In the genomic region with DNA sequence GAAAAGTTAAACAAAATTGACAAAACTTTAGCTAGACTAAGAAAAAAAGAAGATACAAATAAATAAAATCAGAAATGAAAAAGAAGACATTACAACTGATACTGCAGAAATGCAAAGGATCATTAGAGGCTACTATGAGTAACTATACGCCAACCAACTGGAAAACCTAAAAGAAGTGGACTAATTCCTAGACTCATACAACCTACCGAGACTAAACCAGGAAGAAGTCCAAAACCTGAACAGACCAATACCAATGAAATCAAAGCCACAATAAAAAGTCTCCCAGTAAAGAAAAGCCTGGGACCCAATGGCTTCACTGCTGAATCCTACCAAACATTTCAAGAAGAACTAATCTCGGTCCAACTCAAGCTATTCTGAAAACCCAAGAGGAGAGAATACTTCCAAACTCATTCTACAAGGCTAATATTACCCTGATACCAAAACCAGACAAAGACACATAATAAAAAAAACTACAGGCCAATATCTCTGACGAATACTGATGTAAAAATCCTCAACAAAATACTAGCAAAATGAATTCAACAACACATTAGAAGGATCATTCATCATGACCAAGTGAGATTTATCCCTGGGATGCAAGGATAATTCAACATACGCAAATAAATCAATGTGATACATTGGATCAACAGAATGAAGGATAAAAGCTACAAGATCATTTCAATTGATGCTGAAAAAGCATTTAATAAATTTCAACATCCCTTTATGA, we compare ENCODE assay signal across 9 cellular contexts. TPM values are rescaled to one million over a fixed set of nuclear protein-coding genes. Genes with fewer than 3 reads are reported as not detected.
DNase-seq lines count a peak whose midpoint lies in the region; TF ChIP-seq lines count a peak whose summit lies in the region.
"Had no signal": no experiment of that assay in that cellular context is flagged by ENCODE, and none has a peak within 500 bp of the region (broad histone marks: within the 10 kb centered on the region; RNA-seq: fewer than 3 reads in every experiment).

No MANE protein-coding gene starts in this region.

- TF ChIP-seq CTCF in SK-N-SH (IDR thresholded peaks at IDR 0.05): no peak
- no peak for TF ChIP-seq CTCF in glutamatergic neuron (IDR thresholded peaks at IDR 0.05; ENCODE audit: partially characterized antibody, unreplicated experiment)

- H3K27ac ChIP-seq in SK-N-SH (ENCODE audit: low read depth in 2 of 2, low read length in 1 of 2) (peak overlapping the region; percentile 59 to 90), skeletal muscle tissue (ENCODE audit: low read depth, low read length) (no peak overlapping the region)

- peak; percentile 54 for DNase-seq in NCI-H2171 treated with DMSO at 0.1 percent for 48 hours (lab: John Stamatoyannopoulos, UW)
- no peak for DNase-seq in NCI-H2171 (lab: John Stamatoyannopoulos, UW)
- DNase-seq in SK-N-SH: no peak
- no peak for DNase-seq in glutamatergic neuron
- DNase-seq in GM03348 (ENCODE audit: low spot score): no peak
- DNase-seq in erythroblast (lab: John Stamatoyannopoulos, UW): no peak
- DNase-seq in HEK293T (ENCODE audit: extremely low spot score): no peak
- DNase-seq: AML-193 had no signal

- no peaks in the 10 kb centered on the region for H3K9me2 ChIP-seq in SK-N-SH

- H3K27me3 Mint-ChIP-seq in glutamatergic neuron (ENCODE audit: unreplicated experiment): peaks cover 7% of the 10 kb centered on the region

- H4K20me1 ChIP-seq in SK-N-SH (ENCODE audit: insufficient read depth): peaks cover 7% of the 10 kb centered on the region; the same call in 1 of the 2 replicates

- POLR2A ChIA-PET in SK-N-SH (lab: Yijun Ruan, JAX) (interaction anchor here (1.3 to 2.9 kb wide), 4 partner anchors 20 to 115 kb away, joined by 3 to 13 read pairs (median 6); a partner anchor contains a TSS), HEK293T (lab: Yijun Ruan, JAX) (interaction anchor here (1.0 to 1.9 kb wide), 3 partner anchors 21 to 113 kb away, joined by 3 to 5 read pairs (median 3); a partner anchor contains a TSS)

- peaks cover 15% of the 10 kb centered on the region for H3K4me1 Mint-ChIP-seq in glutamatergic neuron (ENCODE audit: low read depth, unreplicated experiment)

- H3F3A ChIP-seq in SK-N-SH (replicated peaks; ENCODE audit: insufficient read depth): peaks cover 7% of the 10 kb centered on the region

- H3K9me3 ChIP-seq in SK-N-SH: no peaks in the 10 kb centered on the region
- H3K9me3 ChIP-seq in skeletal muscle tissue (ENCODE audit: control insufficient read depth in 3 of 3, low read length in 3 of 3): no peaks in the 10 kb centered on the region

- peaks cover 10% of the 10 kb centered on the region for H3K9me3 Mint-ChIP-seq in glutamatergic neuron (ENCODE audit: unreplicated experiment)

- H3K4me3 ChIP-seq in SK-N-SH (ENCODE audit: low read depth in 2 of 2, low read length in 1 of 2): peak overlapping the region; percentile 55 to 71
- peak overlapping the region in 2 of 3 donors; percentile 35 to 41 for H3K4me3 ChIP-seq in skeletal muscle tissue (ENCODE audit: low read length in 3 of 3)

- CTCF ChIA-PET in SK-N-SH (lab: Yijun Ruan, JAX) (interaction anchor here (0.9 to 2.9 kb wide), 13 partner anchors 16 to 1131 kb away, joined by 3 to 9 read pairs (median 4); a partner anchor contains a TSS), HEK293T (lab: Yijun Ruan, JAX) (no interaction called here)

- H3K9ac ChIP-seq in SK-N-SH: peak overlapping the region; percentile 73
- H3K9ac ChIP-seq in skeletal muscle tissue (ENCODE audit: low read depth in 1 of 3, low read length in 3 of 3): no peak overlapping the region

- peaks cover 0 to 14% of the 10 kb centered on the region in 2 experiments; a peak in 2 of 4 replicates for H3K4me1 ChIP-seq in SK-N-SH (ENCODE audit: control insufficient read depth in 1 of 2, insufficient read depth in 2 of 2, low read depth in 1 of 2, low read length in 1 of 2)
- no peaks in the 10 kb centered on the region for H3K4me1 ChIP-seq in skeletal muscle tissue (ENCODE audit: control insufficient read depth in 3 of 3, insufficient read depth in 3 of 3, low read length in 3 of 3)

- peak overlapping the region; percentile 87 for H2AFZ ChIP-seq in SK-N-SH (ENCODE audit: low read depth)

- peak overlapping the region; percentile 100 for H3K27ac Mint-ChIP-seq in glutamatergic neuron (ENCODE audit: unreplicated experiment)

- peak overlapping the region; percentile 84 for H3K4me2 ChIP-seq in SK-N-SH

- 7% methylated on average over 5 of the region's 5 CpGs for WGBS in SK-N-SH (ENCODE audit: low lambda C conversion rate)

- H3K36me3 ChIP-seq in SK-N-SH (replicated peaks in 1 of 2; ENCODE audit: control insufficient read depth in 1 of 2, insufficient read depth in 2 of 2, low read length in 1 of 2): no peaks in the 10 kb centered on the region
- H3K36me3 ChIP-seq in skeletal muscle tissue (ENCODE audit: control insufficient read depth in 3 of 3, insufficient read depth in 3 of 3, low read length in 3 of 3): no peaks in the 10 kb centered on the region

- H3K79me2 ChIP-seq in SK-N-SH (ENCODE audit: insufficient read depth): peaks cover 53% of the 10 kb centered on the region

- no peak for TF ChIP-seq POLR2A in erythroblast (IDR thresholded peaks at IDR 0.05; ENCODE audit: low read length)

- TF ChIP-seq EP300 in SK-N-SH (IDR thresholded peaks at IDR 0.05; ENCODE audit: borderline replicate concordance in 1 of 2, low read depth in 1 of 2, low read length in 1 of 2): no peak

- H3K4me3 Mint-ChIP-seq in glutamatergic neuron (ENCODE audit: unreplicated experiment): peak overlapping the region; percentile 92

- peaks cover 4% of the 10 kb centered on the region for H3K36me3 Mint-ChIP-seq in glutamatergic neuron (ENCODE audit: unreplicated experiment)

- H3K27me3 ChIP-seq in SK-N-SH (ENCODE audit: insufficient read depth) (no peaks in the 10 kb centered on the region), skeletal muscle tissue (ENCODE audit: control insufficient read depth in 3 of 3, insufficient read depth in 3 of 3, low read length in 3 of 3) (no peaks in the 10 kb centered on the region)

- no peak for TF ChIP-seq RAD21 in SK-N-SH (IDR thresholded peaks at IDR 0.05; ENCODE audit: low read length)

TF ChIP-seq in SK-N-SH, 30 proteins besides CTCF, POLR2A, EP300 and RAD21:
- TF ChIP-seq SMC3 (IDR thresholded peaks at IDR 0.05; ENCODE audit: low read depth, low read length) (no peak), TCF12 (IDR thresholded peaks at IDR 0.05) (no peak), FOXM1 (IDR thresholded peaks at IDR 0.05; ENCODE audit: low read depth) (no peak), GATA2 (CRISPR knock-in tag; IDR thresholded peaks at IDR 0.05) (no peak)
- TF ChIP-seq, protein P1, sequence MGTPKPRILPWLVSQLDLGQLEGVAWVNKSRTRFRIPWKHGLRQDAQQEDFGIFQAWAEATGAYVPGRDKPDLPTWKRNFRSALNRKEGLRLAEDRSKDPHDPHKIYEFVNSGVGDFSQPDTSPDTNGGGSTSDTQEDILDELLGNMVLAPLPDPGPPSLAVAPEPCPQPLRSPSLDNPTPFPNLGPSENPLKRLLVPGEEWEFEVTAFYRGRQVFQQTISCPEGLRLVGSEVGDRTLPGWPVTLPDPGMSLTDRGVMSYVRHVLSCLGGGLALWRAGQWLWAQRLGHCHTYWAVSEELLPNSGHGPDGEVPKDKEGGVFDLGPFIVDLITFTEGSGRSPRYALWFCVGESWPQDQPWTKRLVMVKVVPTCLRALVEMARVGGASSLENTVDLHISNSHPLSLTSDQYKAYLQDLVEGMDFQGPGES (IDR thresholded peaks at IDR 0.05; ENCODE audit: low read depth, low read length): no peak

TF ChIP-seq in HEK293T, 16 proteins besides CTCF, POLR2A, EP300 and RAD21:
- TF ChIP-seq FOXA1 (IDR thresholded peaks at IDR 0.05) (no peak), ZNF384 (IDR thresholded peaks at IDR 0.05) (no peak), NFRKB (IDR thresholded peaks at IDR 0.05) (no peak), SUZ12 (IDR thresholded peaks at IDR 0.05) (no peak), FOXK2 (IDR thresholded peaks at IDR 0.05) (no peak), ELF4 (IDR thresholded peaks at IDR 0.05) (no peak), SP1 (IDR thresholded peaks at IDR 0.05) (no peak), TARDBP (IDR thresholded peaks at IDR 0.05) (no peak), ARNT (IDR thresholded peaks at IDR 0.05) (no peak), BHLHE40 (IDR thresholded peaks at IDR 0.05; ENCODE audit: borderline replicate concordance) (no peak), LEF1 (IDR thresholded peaks at IDR 0.05; ENCODE audit: borderline replicate concordance) (no peak), FOXM1 (IDR thresholded peaks at IDR 0.05; ENCODE audit: borderline replicate concordance) (no peak), L3MBTL2 (conservative IDR thresholded peaks at IDR 0.05) (no peak), HDGF (IDR thresholded peaks at IDR 0.05; ENCODE audit: borderline replicate concordance) (no peak), CTBP1 (IDR thresholded peaks at IDR 0.05; ENCODE audit: borderline replicate concordance) (no peak)
- TF ChIP-seq, protein P2, sequence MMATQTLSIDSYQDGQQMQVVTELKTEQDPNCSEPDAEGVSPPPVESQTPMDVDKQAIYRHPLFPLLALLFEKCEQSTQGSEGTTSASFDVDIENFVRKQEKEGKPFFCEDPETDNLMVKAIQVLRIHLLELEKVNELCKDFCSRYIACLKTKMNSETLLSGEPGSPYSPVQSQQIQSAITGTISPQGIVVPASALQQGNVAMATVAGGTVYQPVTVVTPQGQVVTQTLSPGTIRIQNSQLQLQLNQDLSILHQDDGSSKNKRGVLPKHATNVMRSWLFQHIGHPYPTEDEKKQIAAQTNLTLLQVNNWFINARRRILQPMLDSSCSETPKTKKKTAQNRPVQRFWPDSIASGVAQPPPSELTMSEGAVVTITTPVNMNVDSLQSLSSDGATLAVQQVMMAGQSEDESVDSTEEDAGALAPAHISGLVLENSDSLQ (IDR thresholded peaks at IDR 0.05): no peak
TF ChIP-seq in HEK293T: peak in this region for 0.

RNA-seq across cellular contexts. Expression of a gene that starts 20.3 kb away (rescaled TPM):
- 8.8 and 15.9 TPM in 2 replicates for polyA plus RNA-seq in SK-N-SH (2012; rRNA removed)
- 11.7 TPM in 2 replicates for polyA plus RNA-seq in SK-N-SH (2012; cell fraction: cytosol; rRNA removed)
- 9.7 and 25.8 TPM in 2 replicates for polyA plus RNA-seq in SK-N-SH (2012; cell fraction: nucleus; rRNA removed)
- total RNA-seq in glutamatergic neuron (ENCODE audit: unreplicated experiment) (122 TPM), skeletal muscle tissue (7.8 TPM)

Comparison
In these comparisons a context has a peak if more than half of its experiments do, and no peak if none do; other contexts are left out.
1. RNA of a gene that starts 20.3 kb away (total RNA-seq): 122 TPM in glutamatergic neuron (single experiment); 7.8 TPM in skeletal muscle tissue (single experiment); every median in the first group is over 10 times any median in the second.